9 cellular contexts compared by ENCODE assay signal in the genomic region with DNA sequence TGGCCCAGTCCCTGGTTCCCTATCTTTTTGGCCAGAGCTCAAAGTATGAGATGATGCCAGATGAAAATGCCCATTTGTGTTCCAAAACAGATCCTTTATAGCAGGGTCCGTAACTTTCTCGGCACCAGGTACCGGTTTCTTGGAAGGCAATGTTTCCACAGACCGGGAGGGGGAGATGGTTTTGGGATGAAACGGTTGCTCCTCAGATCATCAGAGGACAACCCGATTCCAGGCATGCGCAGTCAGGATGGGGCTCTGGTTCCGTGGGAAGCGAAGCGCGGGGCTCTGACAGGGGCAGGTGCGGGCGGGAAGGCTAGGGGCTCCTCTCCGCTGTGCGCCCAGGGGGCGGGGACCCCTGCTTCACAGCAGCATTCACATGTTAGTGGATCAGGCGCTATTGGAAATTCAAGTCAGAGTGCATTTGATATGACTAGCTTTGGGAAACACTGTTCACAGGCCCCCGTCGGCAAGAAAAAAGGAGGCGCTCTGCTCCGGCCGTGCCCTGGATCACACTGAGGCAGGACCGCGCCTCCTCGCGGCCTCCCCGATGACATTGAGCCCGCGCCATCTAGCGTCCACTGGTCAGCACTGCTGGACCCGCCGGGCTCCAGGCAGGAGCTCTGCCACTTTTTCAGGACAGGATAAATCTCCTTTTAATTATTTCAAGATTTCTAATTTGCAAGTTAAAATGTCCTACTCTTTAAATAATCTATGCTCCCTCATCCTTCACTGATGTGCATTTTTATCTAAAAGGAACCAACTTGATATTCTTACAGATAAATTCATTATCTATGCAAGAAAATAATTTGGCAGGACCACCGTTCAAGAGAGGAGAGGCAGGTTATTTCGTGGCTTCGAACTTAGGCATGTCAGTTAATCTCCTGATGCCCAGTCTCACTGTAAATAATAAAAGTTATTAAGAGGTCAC.
A peak's percentile ranks its signal among the peaks of the same experiment; 100 is the strongest.
DNase-seq lines count a peak whose midpoint lies in the region; ATAC-seq and TF ChIP-seq lines count a peak whose summit lies in the region.
"Had no signal": no experiment of that assay in that cellular context is flagged by ENCODE, and none has a peak within 500 bp of the region (broad histone marks: within the 10 kb centered on the region; RNA-seq: fewer than 3 reads in every experiment).

No MANE protein-coding gene starts in this region.

- H3K4me3 ChIP-seq in liver (ENCODE audit: low read depth in 1 of 3, low read length in 3 of 3) = peak overlapping the region in 1 of 3 donors; percentile 18

- H3K36me3 ChIP-seq in liver (ENCODE audit: control insufficient read depth in 4 of 4, insufficient read depth in 3 of 4, low read depth in 1 of 4, low read length in 3 of 4) = peaks cover 4 to 27% (median 17%) of the 10 kb centered on the region in 4 donors

- H3K36me3 Mint-ChIP-seq in activated CD4-positive, alpha-beta memory T cell treated with anti-CD3 and anti-CD28 coated beads for 36 hours = peaks cover 2% of the 10 kb centered on the region

- 32% methylated on average over 35 of the region's 35 CpGs for WGBS in liver

- peak; percentile 88 to 91 for TF ChIP-seq RAD21 in liver (IDR thresholded peaks at IDR 0.05)

- H3K27me3 Mint-ChIP-seq in activated CD4-positive, alpha-beta memory T cell treated with anti-CD3 and anti-CD28 coated beads for 36 hours = no peaks in the 10 kb centered on the region
- H3K27me3 Mint-ChIP-seq: IgD-negative memory B cell had no signal

- no peak overlapping the region for H3K27ac Mint-ChIP-seq in activated CD4-positive, alpha-beta memory T cell treated with anti-CD3 and anti-CD28 coated beads for 36 hours

- POLR2A ChIA-PET in activated CD4-positive, alpha-beta memory T cell treated with anti-CD3 and anti-CD28 coated beads for 36 hours (lab: Charles Lee) = interaction anchor here (0.5 to 1.0 kb wide), 2 partner anchors 116 to 446 kb away, joined by 3 read pairs; no protein-coding TSS in a partner anchor

- H3K4me1 Mint-ChIP-seq in activated CD4-positive, alpha-beta memory T cell treated with anti-CD3 and anti-CD28 coated beads for 36 hours (ENCODE audit: low read depth) = no peaks in the 10 kb centered on the region
- H3K4me1 Mint-ChIP-seq: IgD-negative memory B cell had no signal

- no peaks in the 10 kb centered on the region for H3K27me3 ChIP-seq in liver (ENCODE audit: control insufficient read depth in 4 of 4, insufficient read depth in 4 of 4, low read length in 3 of 4)

- H3K9ac ChIP-seq in liver (ENCODE audit: low read depth in 1 of 2, low read length in 2 of 2) = no peak overlapping the region

- H3K27ac ChIP-seq in C4-2B (no peak overlapping the region), liver (ENCODE audit: low read depth in 1 of 2, low read length in 2 of 2) (no peak overlapping the region)

- no peaks in the 10 kb centered on the region for H3K9me3 ChIP-seq in liver (ENCODE audit: control insufficient read depth in 4 of 4, low read length in 3 of 4)

- no peak overlapping the region for H3K4me3 Mint-ChIP-seq in activated CD4-positive, alpha-beta memory T cell treated with anti-CD3 and anti-CD28 coated beads for 36 hours

- CTCF ChIA-PET in activated CD4-positive, alpha-beta memory T cell treated with anti-CD3 and anti-CD28 coated beads for 36 hours (lab: Charles Lee) = interaction anchor here (0.6 to 12.4 kb wide), 52 partner anchors 8 to 1090 kb away, joined by 3 to 348 read pairs (median 4); partner anchors contain the start of genes AOPEP and PCAT7

- peak; percentile 99 for TF ChIP-seq CTCF in C4-2B (conservative IDR thresholded peaks at IDR 0.05)
- TF ChIP-seq CTCF in liver (IDR thresholded peaks at IDR 0.05; ENCODE audit: low read depth, low read length, missing input control) = peak; percentile 93

- intact Hi-C loops in activated CD4-positive, alpha-beta memory T cell treated with anti-CD3 and anti-CD28 coated beads for 36 hours (cut with micrococcal nuclease) = loop anchor here (1.0 to 5.0 kb wide), 3 partner anchors 344 to 460 kb away; no protein-coding TSS in a partner anchor

- peaks cover 0 to 38% (median 25%) of the 10 kb centered on the region in 4 donors for H3K4me1 ChIP-seq in liver (ENCODE audit: control insufficient read depth in 4 of 4, insufficient read depth in 4 of 4, low read length in 3 of 4)

- DNase-seq in NCI-H2196 treated with DMSO at 0.1 percent for 48 hours (lab: John Stamatoyannopoulos, UW; ENCODE audit: unreplicated experiment) (peak; percentile 56), ecto neural progenitor cell (ENCODE audit: low spot score) (peak; percentile 90)
- peak; percentile 84 for DNase-seq in activated CD4-positive, alpha-beta memory T cell treated with anti-CD3 and anti-CD28 coated beads for 36 hours
- DNase-seq in stimulated activated CD4-positive, alpha-beta T cell treated with anti-CD3 and anti-CD28 coated beads, Interleukin-4, amount 100 ng/mL, for 1 hour = peak; percentile 72

- ATAC-seq in GM21825 (IDR thresholded peaks at IDR 0.05; ENCODE audit: unreplicated experiment) (peak; percentile 75), HG02763 (IDR thresholded peaks at IDR 0.05; ENCODE audit: unreplicated experiment) (no peak)

- no peaks in the 10 kb centered on the region for H3K9me3 Mint-ChIP-seq in activated CD4-positive, alpha-beta memory T cell treated with anti-CD3 and anti-CD28 coated beads for 36 hours
- H3K9me3 Mint-ChIP-seq: IgD-negative memory B cell had no signal

TF ChIP-seq in liver, 16 proteins besides CTCF, POLR2A, EP300 and RAD21:
- no peak for TF ChIP-seq REST (IDR thresholded peaks at IDR 0.05)
- TF ChIP-seq FOXA1 (IDR thresholded peaks at IDR 0.05) = no peak
- TF ChIP-seq YY1 (IDR thresholded peaks at IDR 0.05) = no peak
